ENCODE assay signal across 37 cellular contexts in genomic region chr1:51290489-51290847, GRCh38. TPM values are rescaled to one million over a fixed set of nuclear protein-coding genes. Genes with fewer than 3 reads are reported as not detected.
"Had no signal": no experiment of that assay in that cellular context is flagged by ENCODE, and none has a peak within 500 bp of the region (broad histone marks: within the 10 kb centered on the region; RNA-seq: fewer than 3 reads in every experiment).

No MANE protein-coding gene starts in this region.

- H3K4me1 ChIP-seq: body of pancreas, breast epithelium had no signal

- H3K4me3 ChIP-seq: adrenal gland, body of pancreas, breast epithelium had no signal

- H3K9me3 ChIP-seq: adrenal gland, body of pancreas, breast epithelium had no signal

- H3K4me1 Mint-ChIP-seq: activated B cell treated with CpG ODN at 0.5 μM for 24 hours had no signal

- DNase-seq: activated B cell treated with CpG ODN at 0.5 μM for 24 hours; activated CD4-positive, alpha-beta memory T cell treated with anti-CD3 and anti-CD28 coated beads for 36 hours; activated CD4-positive, alpha-beta T cell treated with anti-CD3 and anti-CD28 coated beads for 4 hours; activated CD4-positive, alpha-beta T cell treated with anti-CD3 and anti-CD28 coated beads, Interleukin-2, amount 10 ng/mL, durations not matched to agents 24 days and 14 days; activated CD4-positive, alpha-beta T cell treated with anti-CD3 and anti-CD28 coated beads, Interleukin-2, amount 50 U/mL, for 1 hour; activated CD4-positive, alpha-beta T cell treated with anti-CD3 and anti-CD28 coated beads, Interleukin-2, amount 50 U/mL, for 4 hours; activated CD4-positive, CD25-positive, alpha-beta regulatory T cell treated with anti-CD3 and anti-CD28 coated beads, Interleukin-2, amount 50 U/mL, for 72 hours; activated CD8-positive, alpha-beta memory T cell treated with anti-CD3 and anti-CD28 coated beads, Interleukin-2, amount 50 U/mL, for 4 hours; activated CD8-positive, alpha-beta T cell treated with anti-CD3 and anti-CD28 coated beads for 36 hours; activated effector memory CD4-positive, alpha-beta T cell treated with anti-CD3 and anti-CD28 coated beads, Interleukin-2, amount 50 U/mL, for 16 hours; activated gamma-delta T cell treated with Interleukin-2 at 50 U/mL for 16 hours; activated naive CD4-positive, alpha-beta T cell; activated naive CD4-positive, alpha-beta T cell treated with anti-CD3 and anti-CD28 coated beads for 36 hours; activated naive CD4-positive, alpha-beta T cell treated with anti-CD3 and anti-CD28 coated beads, Interleukin-2, amount 50 U/mL, for 16 hours; activated naive CD8-positive, alpha-beta T cell treated with anti-CD3 and anti-CD28 coated beads for 36 hours; activated T-cell treated with anti-CD3 and anti-CD28 coated beads for 4 hours; activated T-cell treated with anti-CD3 and anti-CD28 coated beads, Interleukin-2, amount 50 U/mL, for 1 hour; activated T-cell treated with anti-CD3 and anti-CD28 coated beads, Interleukin-2, amount 50 U/mL, for 4 hours; activated T-cell treated with anti-CD3 and anti-CD28 coated beads, Interleukin-2, amount 50 U/mL, for 72 hours; amniotic stem cell; aorta; body of pancreas; brain microvascular endothelial cell; central memory CD4-positive, alpha-beta T cell; T-helper 1 cell; T-helper 2 cell; T-helper 9 cell had no signal

- FAIRE-seq: astrocyte, TTC549 had no signal

- H3K36me3 ChIP-seq: adrenal gland, brain microvascular endothelial cell, breast epithelium had no signal

- H3K27me3 Mint-ChIP-seq: activated B cell treated with CpG ODN at 0.5 μM for 24 hours; activated CD4-positive, alpha-beta memory T cell treated with anti-CD3 and anti-CD28 coated beads for 36 hours; activated CD8-positive, alpha-beta T cell treated with anti-CD3 and anti-CD28 coated beads for 36 hours; activated naive CD8-positive, alpha-beta T cell treated with anti-CD3 and anti-CD28 coated beads for 36 hours; activated T-helper 17 cell treated with anti-CD3 and anti-CD28 coated beads, Interleukin-2, amount 50 U/mL, for 72 hours had no signal

- H3K27ac Mint-ChIP-seq: activated B cell treated with CpG ODN at 0.5 μM for 24 hours; activated CD4-positive, alpha-beta memory T cell treated with anti-CD3 and anti-CD28 coated beads for 36 hours; activated CD4-positive, alpha-beta T cell treated with anti-CD3 and anti-CD28 coated beads, Interleukin-2, amount 10 ng/mL, durations not matched to agents 24 days and 14 days; activated CD8-positive, alpha-beta T cell treated with anti-CD3 and anti-CD28 coated beads for 36 hours; activated naive CD4-positive, alpha-beta T cell treated with anti-CD3 and anti-CD28 coated beads for 36 hours; activated naive CD8-positive, alpha-beta T cell treated with anti-CD3 and anti-CD28 coated beads for 36 hours; activated T-cell treated with anti-CD3 and anti-CD28 coated beads, Interleukin-2, amount 50 U/mL, for 72 hours; activated T-helper 1 cell treated with anti-CD3 and anti-CD28 coated beads, Interleukin-12 subunit alpha, Interleukin-12 subunit beta, Interleukin-2, Interleukin-4 antibody, amounts not matched to agents 30 ng/mL and 10 ng/mL and 1 ng/mL, durations not matched to agents 14 hours and 24 hours and 36 hours; activated T-helper 17 cell treated with anti-CD3 and anti-CD28 coated beads, Interleukin-2, amount 50 U/mL, for 72 hours; T-helper 1 cell treated with Interleukin-12 subunit alpha and Interleukin-12 subunit beta and Interleukin-4 antibody, amounts not matched to agents 30 μg/mL and 1 μg/mL, for 36 hours; T-helper 2 cell treated with Interferon-gamma antibody and Interleukin-4, amounts not matched to agents 5 μg/mL and 100 μg/mL, for 36 hours had no signal

- H3K27ac ChIP-seq: adrenal gland, body of pancreas, brain microvascular endothelial cell, breast epithelium, VCaP had no signal

- H3K9me3 Mint-ChIP-seq: activated B cell treated with CpG ODN at 0.5 μM for 24 hours; activated CD4-positive, alpha-beta memory T cell treated with anti-CD3 and anti-CD28 coated beads for 36 hours; activated CD4-positive, alpha-beta T cell treated with anti-CD3 and anti-CD28 coated beads, Interleukin-2, amount 10 ng/mL, durations not matched to agents 24 days and 14 days; activated CD8-positive, alpha-beta T cell treated with anti-CD3 and anti-CD28 coated beads for 36 hours; activated naive CD4-positive, alpha-beta T cell treated with anti-CD3 and anti-CD28 coated beads for 36 hours; activated naive CD4-positive, alpha-beta T cell treated with anti-CD3 and anti-CD28 coated beads, Interleukin-2, amount 50 U/mL, for 72 hours; activated naive CD8-positive, alpha-beta T cell treated with anti-CD3 and anti-CD28 coated beads for 36 hours; activated T-cell treated with anti-CD3 and anti-CD28 coated beads, Interleukin-2, amount 50 U/mL, for 4 hours; activated T-cell treated with anti-CD3 and anti-CD28 coated beads, Interleukin-2, amount 50 U/mL, for 72 hours; activated T-helper 1 cell treated with anti-CD3 and anti-CD28 coated beads, Interleukin-12 subunit alpha, Interleukin-12 subunit beta, Interleukin-2, Interleukin-4 antibody, amounts not matched to agents 30 ng/mL and 10 ng/mL and 1 ng/mL, durations not matched to agents 14 hours and 24 hours and 36 hours; activated T-helper 17 cell treated with anti-CD3 and anti-CD28 coated beads, Interleukin-2, amount 50 U/mL, for 72 hours; T-helper 1 cell treated with Interleukin-12 subunit alpha and Interleukin-12 subunit beta and Interleukin-4 antibody, amounts not matched to agents 30 μg/mL and 1 μg/mL, for 36 hours; T-helper 2 cell treated with Interferon-gamma antibody and Interleukin-4, amounts not matched to agents 5 μg/mL and 100 μg/mL, for 36 hours had no signal

- H3K4me3 Mint-ChIP-seq: activated B cell treated with CpG ODN at 0.5 μM for 24 hours; activated CD4-positive, alpha-beta memory T cell treated with anti-CD3 and anti-CD28 coated beads for 36 hours; activated CD4-positive, alpha-beta T cell treated with anti-CD3 and anti-CD28 coated beads, Interleukin-2, amount 10 ng/mL, durations not matched to agents 24 days and 14 days; activated CD8-positive, alpha-beta T cell treated with anti-CD3 and anti-CD28 coated beads for 36 hours; activated naive CD4-positive, alpha-beta T cell treated with anti-CD3 and anti-CD28 coated beads for 36 hours; activated naive CD8-positive, alpha-beta T cell treated with anti-CD3 and anti-CD28 coated beads for 36 hours; activated T-cell treated with anti-CD3 and anti-CD28 coated beads, Interleukin-2, amount 50 U/mL, for 4 hours; activated T-cell treated with anti-CD3 and anti-CD28 coated beads, Interleukin-2, amount 50 U/mL, for 72 hours; activated T-helper 1 cell treated with anti-CD3 and anti-CD28 coated beads, Interleukin-12 subunit alpha, Interleukin-12 subunit beta, Interleukin-2, Interleukin-4 antibody, amounts not matched to agents 30 ng/mL and 10 ng/mL and 1 ng/mL, durations not matched to agents 14 hours and 24 hours and 36 hours; activated T-helper 17 cell treated with anti-CD3 and anti-CD28 coated beads, Interleukin-2, amount 50 U/mL, for 72 hours; T-helper 1 cell treated with Interleukin-12 subunit alpha and Interleukin-12 subunit beta and Interleukin-4 antibody, amounts not matched to agents 30 μg/mL and 1 μg/mL, for 36 hours; T-helper 2 cell treated with Interferon-gamma antibody and Interleukin-4, amounts not matched to agents 5 μg/mL and 100 μg/mL, for 36 hours had no signal

- ATAC-seq: activated CD8-positive, alpha-beta T cell treated with anti-CD3 and anti-CD28 coated beads for 36 hours; activated naive CD4-positive, alpha-beta T cell treated with anti-CD3 and anti-CD28 coated beads, Interleukin-2, amount 50 U/mL, for 72 hours; activated T-cell treated with anti-CD3 and anti-CD28 coated beads, Interleukin-2, amount 50 U/mL, for 4 hours; activated T-cell treated with anti-CD3 and anti-CD28 coated beads, Interleukin-2, amount 50 U/mL, for 72 hours; activated T-helper 17 cell treated with anti-CD3 and anti-CD28 coated beads, Interleukin-2, amount 50 U/mL, for 72 hours; body of pancreas had no signal

- H3K27me3 ChIP-seq: adrenal gland, body of pancreas, brain microvascular endothelial cell, breast epithelium had no signal

- H3K36me3 Mint-ChIP-seq: activated CD4-positive, alpha-beta memory T cell treated with anti-CD3 and anti-CD28 coated beads for 36 hours; activated naive CD4-positive, alpha-beta T cell treated with anti-CD3 and anti-CD28 coated beads, Interleukin-2, amount 50 U/mL, for 72 hours; activated naive CD8-positive, alpha-beta T cell treated with anti-CD3 and anti-CD28 coated beads for 36 hours had no signal

RNA-seq across cellular contexts. Expression of gene TTC39A, which starts 39.9 kb away (rescaled TPM):
- total RNA-seq: activated naive CD4-positive, alpha-beta T cell treated with anti-CD3 and anti-CD28 coated beads for 36 hours; activated naive CD8-positive, alpha-beta T cell treated with anti-CD3 and anti-CD28 coated beads for 36 hours; activated T-helper 1 cell treated with anti-CD3 and anti-CD28 coated beads, Interleukin-12 subunit alpha, Interleukin-12 subunit beta, Interleukin-2, Interleukin-4 antibody, amounts not matched to agents 30 ng/mL and 10 ng/mL and 1 ng/mL, durations not matched to agents 14 hours and 24 hours and 36 hours had no signal
